Comparison of ENCODE assay signal across 22 cellular contexts in genomic region chr13:113157206-113157928, GRCh38. TPM values are rescaled to one million over a fixed set of nuclear protein-coding genes. Genes with fewer than 3 reads are reported as not detected.
DNase-seq lines count a peak whose midpoint lies in the region; ATAC-seq and TF ChIP-seq lines count a peak whose summit lies in the region.
"Had no signal": no experiment of that assay in that cellular context is flagged by ENCODE, and none has a peak within 500 bp of the region (broad histone marks: within the 10 kb centered on the region; RNA-seq: fewer than 3 reads in every experiment).

No MANE protein-coding gene starts in this region.

- H3K27me3 ChIP-seq in fibroblast of lung (ENCODE audit: control insufficient read depth, insufficient read depth, low read length) (no peaks in the 10 kb centered on the region), vagina (no peaks in the 10 kb centered on the region), GM23338 (ENCODE audit: insufficient read depth) (peaks cover 14% of the 10 kb centered on the region), MM.1S (replicated peaks; ENCODE audit: insufficient read depth, low read length) (peaks cover 71% of the 10 kb centered on the region)

- no peak for TF ChIP-seq CTCF in fibroblast of lung (conservative IDR thresholded peaks at IDR 0.05 in 1 of 2, IDR thresholded peaks at IDR 0.05 in 1 of 2; ENCODE audit: low read depth in 1 of 2, low read length in 2 of 2)
- TF ChIP-seq CTCF in vagina (IDR thresholded peaks at IDR 0.05), result no peak
- TF ChIP-seq CTCF in GM23338 (conservative IDR thresholded peaks at IDR 0.05; ENCODE audit: low read depth in 2 of 2), result no peak
- TF ChIP-seq CTCF in MM.1S (IDR thresholded peaks at IDR 0.05; ENCODE audit: low read length), result no peak

- H3K4me3 ChIP-seq in fibroblast of lung (replicated peaks in 1 of 4; ENCODE audit: control extremely low read depth in 1 of 4, insufficient read depth in 1 of 4, low read depth in 3 of 4, low read length in 4 of 4) (no peak overlapping the region), vagina (no peak overlapping the region), GM23338 (no peak overlapping the region), MM.1S (ENCODE audit: low read length) (no peak overlapping the region)
- H3K4me3 ChIP-seq: heart right ventricle had no signal

- H3F3A ChIP-seq in GM23338 (replicated peaks; ENCODE audit: low read depth) (peaks cover 13% of the 10 kb centered on the region), MM.1S (ENCODE audit: insufficient read depth, low read length) (peaks cover 4% of the 10 kb centered on the region; the same call in 1 of the 2 replicates)

- TF ChIP-seq POLR2A in vagina (IDR thresholded peaks at IDR 0.05), result no peak

- H3K36me3 ChIP-seq in fibroblast of lung (ENCODE audit: control insufficient read depth, insufficient read depth, low read length), result no peaks in the 10 kb centered on the region
- H3K36me3 ChIP-seq in vagina, result no peaks in the 10 kb centered on the region
- no peaks in the 10 kb centered on the region for H3K36me3 ChIP-seq in GM23338 (ENCODE audit: insufficient read depth)
- H3K36me3 ChIP-seq in MM.1S (replicated peaks; ENCODE audit: insufficient read depth, low read length), result no peaks in the 10 kb centered on the region
- H3K36me3 ChIP-seq: heart right ventricle had no signal

- H3K9me2 ChIP-seq in GM23338 (ENCODE audit: insufficient read depth) (no peaks in the 10 kb centered on the region), MM.1S (replicated peaks; ENCODE audit: insufficient read depth, low read length) (no peaks in the 10 kb centered on the region)

- peaks cover 30% of the 10 kb centered on the region for H3K4me1 Mint-ChIP-seq in activated naive CD4-positive, alpha-beta T cell treated with anti-CD3 and anti-CD28 coated beads, Interleukin-2, amount 50 U/mL, for 24 hours
- H3K4me1 Mint-ChIP-seq in GM23338, result peaks cover 38% of the 10 kb centered on the region

- H3K27ac Mint-ChIP-seq in activated naive CD4-positive, alpha-beta T cell treated with anti-CD3 and anti-CD28 coated beads, Interleukin-2, amount 50 U/mL, for 24 hours, result peak overlapping the region; percentile 3
- H3K27ac Mint-ChIP-seq in activated naive CD4-positive, alpha-beta T cell treated with anti-CD3 and anti-CD28 coated beads, Interleukin-2, amount 50 U/mL, for 72 hours, result no peak overlapping the region
- no peak overlapping the region for H3K27ac Mint-ChIP-seq in GM23338
- H3K27ac Mint-ChIP-seq: activated naive CD8-positive, alpha-beta T cell; activated T-cell treated with anti-CD3 and anti-CD28 coated beads, Interleukin-2, amount 50 U/mL, for 72 hours; CD4-positive, CD25-positive, alpha-beta regulatory T cell; T-helper 1 cell treated with Interleukin-12 subunit alpha and Interleukin-12 subunit beta and Interleukin-4 antibody, amounts not matched to agents 30 μg/mL and 1 μg/mL, for 36 hours had no signal

- no peak overlapping the region for H3K9ac ChIP-seq in fibroblast of lung (ENCODE audit: insufficient read depth, low read length)
- H3K9ac ChIP-seq in MM.1S (ENCODE audit: low read length), result no peak overlapping the region

- no peaks in the 10 kb centered on the region for H3K36me3 Mint-ChIP-seq in activated naive CD4-positive, alpha-beta T cell treated with anti-CD3 and anti-CD28 coated beads, Interleukin-2, amount 50 U/mL, for 24 hours
- peaks cover 14 to 17% of the 10 kb centered on the region in 2 donors for H3K36me3 Mint-ChIP-seq in activated naive CD4-positive, alpha-beta T cell treated with anti-CD3 and anti-CD28 coated beads, Interleukin-2, amount 50 U/mL, for 72 hours
- H3K36me3 Mint-ChIP-seq in GM23338 (ENCODE audit: low read depth), result no peaks in the 10 kb centered on the region; the same call in 2 of the 3 replicates
- H3K36me3 Mint-ChIP-seq: CD4-positive, CD25-positive, alpha-beta regulatory T cell; immature natural killer cell had no signal

- H3K9me3 Mint-ChIP-seq in activated naive CD4-positive, alpha-beta T cell treated with anti-CD3 and anti-CD28 coated beads, Interleukin-2, amount 50 U/mL, for 24 hours, result no peaks in the 10 kb centered on the region
- peaks cover 6 to 13% of the 10 kb centered on the region in 2 donors for H3K9me3 Mint-ChIP-seq in activated naive CD4-positive, alpha-beta T cell treated with anti-CD3 and anti-CD28 coated beads, Interleukin-2, amount 50 U/mL, for 72 hours
- peaks cover 3% of the 10 kb centered on the region; the same call in 1 of the 3 replicates for H3K9me3 Mint-ChIP-seq in GM23338
- H3K9me3 Mint-ChIP-seq: immature natural killer cell had no signal

- H3K4me2 ChIP-seq in fibroblast of lung (ENCODE audit: extremely low read depth, insufficient read depth, low read length), result no peak overlapping the region
- H3K4me2 ChIP-seq in GM23338, result no peak overlapping the region
- H3K4me2 ChIP-seq in MM.1S (ENCODE audit: low read depth, low read length), result no peak overlapping the region

- DNase-seq in activated naive CD4-positive, alpha-beta T cell treated with anti-CD3 and anti-CD28 coated beads, Interleukin-2, amount 50 U/mL, for 72 hours (ENCODE audit: low spot score in 2 of 2), result no peak
- DNase-seq in fibroblast of lung (ENCODE audit: low read depth in 2 of 2) (no peak), vagina (ENCODE audit: extremely low spot score in 2 of 2) (peak; percentile 46 to 56), GM23338 (ENCODE audit: low spot score) (no peak), MM.1S (no peak)
- DNase-seq: activated CD4-positive, alpha-beta T cell treated with anti-CD3 and anti-CD28 coated beads, Interleukin-2, amount 50 U/mL, for 4 hours; activated T-cell treated with anti-CD3 and anti-CD28 coated beads, Interleukin-2, amount 50 U/mL, for 72 hours; CD4-positive, CD25-positive, alpha-beta regulatory T cell; DMS53; heart right ventricle; immature natural killer cell; NCI-H146; nucleus accumbens; stimulated activated CD4-positive, alpha-beta T cell treated with anti-CD3 and anti-CD28 coated beads, Interleukin-15, amount 100 ng/mL, for 24 hours had no signal

- H3K27me3 Mint-ChIP-seq in activated naive CD4-positive, alpha-beta T cell treated with anti-CD3 and anti-CD28 coated beads, Interleukin-2, amount 50 U/mL, for 24 hours, result no peaks in the 10 kb centered on the region
- H3K27me3 Mint-ChIP-seq in GM23338 (ENCODE audit: insufficient read depth, low read depth, poor library complexity), result peaks cover 17% of the 10 kb centered on the region
- H3K27me3 Mint-ChIP-seq: activated naive CD8-positive, alpha-beta T cell had no signal

- intact Hi-C loops in vagina (cut with DNase I), result loop anchor here (10.0 kb wide), 1 partner anchor 207 kb away; the partner anchor contains the start of gene GRTP1

- H3K79me2 ChIP-seq in fibroblast of lung (ENCODE audit: control insufficient read depth, insufficient read depth, low read length) (no peaks in the 10 kb centered on the region), GM23338 (replicated peaks; ENCODE audit: insufficient read depth) (no peaks in the 10 kb centered on the region), MM.1S (ENCODE audit: low read length) (no peaks in the 10 kb centered on the region)

- H3K4me3 Mint-ChIP-seq in activated naive CD4-positive, alpha-beta T cell treated with anti-CD3 and anti-CD28 coated beads, Interleukin-2, amount 50 U/mL, for 24 hours, result no peak overlapping the region
- H3K4me3 Mint-ChIP-seq in GM23338, result no peak overlapping the region
- H3K4me3 Mint-ChIP-seq: activated naive CD8-positive, alpha-beta T cell; activated T-cell treated with anti-CD3 and anti-CD28 coated beads, Interleukin-2, amount 50 U/mL, for 72 hours; immature natural killer cell; T-helper 1 cell treated with Interleukin-12 subunit alpha and Interleukin-12 subunit beta and Interleukin-4 antibody, amounts not matched to agents 30 μg/mL and 1 μg/mL, for 36 hours had no signal

- H3K4me1 ChIP-seq in fibroblast of lung (ENCODE audit: control insufficient read depth, extremely low read depth, insufficient read depth, low read length), result peaks cover 8% of the 10 kb centered on the region
- peaks cover 18% of the 10 kb centered on the region for H3K4me1 ChIP-seq in vagina
- H3K4me1 ChIP-seq in GM23338 (ENCODE audit: insufficient read depth), result peaks cover 13% of the 10 kb centered on the region; the same call in 1 of the 2 replicates
- peaks cover 4% of the 10 kb centered on the region; the same call in 1 of the 2 replicates for H3K4me1 ChIP-seq in MM.1S (ENCODE audit: low read length)

- H3K9me3 ChIP-seq in fibroblast of lung (ENCODE audit: control insufficient read depth, insufficient read depth, low read depth, low read length) (no peaks in the 10 kb centered on the region), vagina (no peaks in the 10 kb centered on the region), MM.1S (replicated peaks; ENCODE audit: insufficient read depth, low read length) (no peaks in the 10 kb centered on the region)

- no peaks in the 10 kb centered on the region for H4K20me1 ChIP-seq in fibroblast of lung (ENCODE audit: control insufficient read depth, extremely low read depth, insufficient read depth, low read length)
- H4K20me1 ChIP-seq in GM23338 (replicated peaks; ENCODE audit: insufficient read depth), result no peaks in the 10 kb centered on the region
- no peaks in the 10 kb centered on the region for H4K20me1 ChIP-seq in MM.1S (ENCODE audit: insufficient read depth, low read length)

- no peak for ATAC-seq in activated naive CD4-positive, alpha-beta T cell treated with anti-CD3 and anti-CD28 coated beads, Interleukin-2, amount 50 U/mL, for 72 hours
- no peak for ATAC-seq in GM23338
- ATAC-seq: activated T-cell treated with anti-CD3 and anti-CD28 coated beads, Interleukin-2, amount 50 U/mL, for 72 hours; heart right ventricle had no signal

- H2AFZ ChIP-seq in fibroblast of lung (ENCODE audit: low read length), result peak overlapping the region; percentile 14
- H2AFZ ChIP-seq in GM23338, result no peak overlapping the region
- no peak overlapping the region for H2AFZ ChIP-seq in MM.1S (ENCODE audit: low read length)

- no peak overlapping the region for H3K27ac ChIP-seq in fibroblast of lung (ENCODE audit: insufficient read depth, low read length)
- H3K27ac ChIP-seq in vagina, result no peak overlapping the region
- no peak overlapping the region for H3K27ac ChIP-seq in GM23338 (ENCODE audit: low read depth)
- H3K27ac ChIP-seq in MM.1S (ENCODE audit: low read length), result no peak overlapping the region
- H3K27ac ChIP-seq: heart right ventricle, VCaP had no signal

RNA-seq across cellular contexts. Expression of gene PROZ, which starts 1.1 kb away (rescaled TPM):
- under 1 TPM in 1 of 2 donors, not detected in 1; 0.25 TPM for total RNA-seq in activated naive CD4-positive, alpha-beta T cell treated with anti-CD3 and anti-CD28 coated beads, Interleukin-2, amount 50 U/mL, for 72 hours
- total RNA-seq in fibroblast of lung (not detected in 2 replicates), vagina (not detected)
- polyA plus RNA-seq in fibroblast of lung (not detected in 2 replicates), GM23338 (2016; fragmentation: Nextera tagmentation; extraction: Ambion mirVana) (0.21 and 0.53 TPM in 2 replicates)
- polyA plus RNA-seq in fibroblast of lung (2012), result not detected in 2 replicates
- polyA minus RNA-seq in fibroblast of lung (ENCODE audit: low replicate concordance), result not detected in 2 replicates
- total RNA-seq in GM23338 (2014; rRNA removed; shearing (Covaris generic)), result not detected in 2 replicates
- total RNA-seq: activated T-cell treated with anti-CD3 and anti-CD28 coated beads, Interleukin-2, amount 50 U/mL, for 72 hours; CD4-positive, CD25-positive, alpha-beta regulatory T cell; chondrocyte; lower leg skin; M059J; temporal lobe had no signal
- polyA plus RNA-seq: immature natural killer cell had no signal

RNA-seq across cellular contexts. Expression of gene F10, which starts 34.8 kb away (rescaled TPM):
- total RNA-seq in activated naive CD4-positive, alpha-beta T cell treated with anti-CD3 and anti-CD28 coated beads, Interleukin-2, amount 50 U/mL, for 72 hours, result not detected
- total RNA-seq in fibroblast of lung, result 20.3 and 41.5 TPM in 2 replicates
- polyA plus RNA-seq in fibroblast of lung, result 6.7 and 39.9 TPM in 2 replicates
- polyA plus RNA-seq in fibroblast of lung (2012), result 7.9 and 47.5 TPM in 2 replicates
- 1.4 and 26.9 TPM in 2 replicates for polyA minus RNA-seq in fibroblast of lung (ENCODE audit: low replicate concordance)
- 16.7 TPM for total RNA-seq in vagina
- total RNA-seq in GM23338 (2014; rRNA removed; shearing (Covaris generic)), result 0.76 and 1.0 TPM in 2 replicates
- polyA plus RNA-seq in GM23338 (2016; fragmentation: Nextera tagmentation; extraction: Ambion mirVana), result 1.6 and 1.7 TPM in 2 replicates
- total RNA-seq: activated T-cell treated with anti-CD3 and anti-CD28 coated beads, Interleukin-2, amount 50 U/mL, for 72 hours; CD4-positive, CD25-positive, alpha-beta regulatory T cell had no signal
- polyA plus RNA-seq: immature natural killer cell had no signal

RNA-seq across cellular contexts. Expression of gene PCID2, which starts 51.1 kb away (rescaled TPM):
- total RNA-seq in activated naive CD4-positive, alpha-beta T cell treated with anti-CD3 and anti-CD28 coated beads, Interleukin-2, amount 50 U/mL, for 72 hours, result 10 to 100 TPM; 39.9 to 71.3 TPM
- total RNA-seq in fibroblast of lung (66.8 and 113 TPM in 2 replicates), vagina (44.9 TPM)
- polyA plus RNA-seq in fibroblast of lung (85.6 and 93.5 TPM in 2 replicates), GM23338 (2016; fragmentation: Nextera tagmentation; extraction: Ambion mirVana) (77.2 and 79.6 TPM in 2 replicates)
- 53.1 and 55.9 TPM in 2 replicates for polyA plus RNA-seq in fibroblast of lung (2012)
- polyA minus RNA-seq in fibroblast of lung (ENCODE audit: low replicate concordance), result 14.3 and 23.0 TPM in 2 replicates
- 107 and 110 TPM in 2 replicates for total RNA-seq in GM23338 (2014; rRNA removed; shearing (Covaris generic))

RNA-seq across cellular contexts. Expression of gene F7, which starts 51.8 kb away (rescaled TPM):
- not detected for total RNA-seq in activated naive CD4-positive, alpha-beta T cell treated with anti-CD3 and anti-CD28 coated beads, Interleukin-2, amount 50 U/mL, for 72 hours
- total RNA-seq in fibroblast of lung (under 0.01 TPM in 1 of 2 replicates, not detected in the other), vagina (not detected)
- polyA plus RNA-seq in fibroblast of lung (not detected in 2 replicates), GM23338 (2016; fragmentation: Nextera tagmentation; extraction: Ambion mirVana) (0.16 and 0.21 TPM in 2 replicates)
- polyA plus RNA-seq in fibroblast of lung (2012), result not detected in 2 replicates
- polyA minus RNA-seq in fibroblast of lung (ENCODE audit: low replicate concordance), result not detected in 2 replicates
- 0.16 and 0.24 TPM in 2 replicates for total RNA-seq in GM23338 (2014; rRNA removed; shearing (Covaris generic))
- total RNA-seq: activated T-cell treated with anti-CD3 and anti-CD28 coated beads, Interleukin-2, amount 50 U/mL, for 72 hours; CD4-positive, CD25-positive, alpha-beta regulatory T cell; M059J had no signal
- polyA plus RNA-seq: CD4-positive, CD25-positive, alpha-beta regulatory T cell had no signal

RNA-seq across cellular contexts. Expression of gene CUL4A, which starts 52.0 kb away (rescaled TPM):
- total RNA-seq in activated naive CD4-positive, alpha-beta T cell treated with anti-CD3 and anti-CD28 coated beads, Interleukin-2, amount 50 U/mL, for 72 hours, result 10 to 100 TPM; 59.7 to 87.1 TPM
- total RNA-seq in fibroblast of lung, result 98.4 and 126 TPM in 2 replicates
- 89.5 and 107 TPM in 2 replicates for polyA plus RNA-seq in fibroblast of lung
- 84.1 and 93.0 TPM in 2 replicates for polyA plus RNA-seq in fibroblast of lung (2012)
- 74.9 and 108 TPM in 2 replicates for polyA minus RNA-seq in fibroblast of lung (ENCODE audit: low replicate concordance)
- 110 TPM for total RNA-seq in vagina
- 121 and 195 TPM in 2 replicates for total RNA-seq in GM23338 (2014; rRNA removed; shearing (Covaris generic))
- 64.2 and 67.5 TPM in 2 replicates for polyA plus RNA-seq in GM23338 (2016; fragmentation: Nextera tagmentation; extraction: Ambion mirVana)

Comparison
In these comparisons a context has a peak if more than half of its experiments do, and no peak if none do; other contexts are left out.
1. DNase-seq: peak in vagina (2 of 2); none in activated naive CD4-positive, alpha-beta T cell treated with anti-CD3 and anti-CD28 coated beads, Interleukin-2, amount 50 U/mL, for 72 hours (0 of 2), fibroblast of lung (0 of 2), GM23338 (single experiment) and MM.1S (single experiment).